Comparison of ENCODE assay signal across 29 cellular contexts in the genomic region with DNA sequence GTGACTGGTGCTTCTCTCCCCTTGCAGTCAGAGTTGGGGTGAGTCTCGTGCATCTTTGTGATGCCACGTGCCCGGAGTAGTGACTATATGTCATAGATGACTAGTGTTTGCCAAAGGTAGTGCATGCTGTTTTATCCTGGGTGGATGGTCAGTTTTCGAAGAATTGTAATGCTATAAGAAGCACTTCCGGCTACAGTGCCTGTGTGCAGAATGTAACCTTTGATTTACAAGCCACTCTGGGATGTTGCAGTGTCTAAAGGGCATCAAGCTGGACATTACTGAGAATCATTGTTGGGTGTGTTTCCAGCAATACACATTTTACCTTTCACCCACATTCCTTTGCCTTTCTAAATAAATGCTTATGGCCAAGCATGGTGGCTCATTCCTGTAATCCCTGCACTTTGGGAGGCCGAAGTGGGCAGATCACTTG. TPM values are rescaled to one million over a fixed set of nuclear protein-coding genes. Genes with fewer than 3 reads are reported as not detected.
DNase-seq lines count a peak whose midpoint lies in the region; ATAC-seq, FAIRE-seq and TF ChIP-seq lines count a peak whose summit lies in the region.
"Had no signal": no experiment of that assay in that cellular context is flagged by ENCODE, and none has a peak within 500 bp of the region (broad histone marks: within the 10 kb centered on the region; RNA-seq: fewer than 3 reads in every experiment).

No MANE protein-coding gene starts in this region.

- no peak for TF ChIP-seq CTCF in brain (conservative IDR thresholded peaks at IDR 0.05)
- no peak for TF ChIP-seq CTCF in HepG2 (CRISPR knock-in tag; IDR thresholded peaks at IDR 0.05)
- TF ChIP-seq CTCF in left ventricle myocardium inferior (IDR thresholded peaks at IDR 0.05; ENCODE audit: borderline replicate concordance), result no peak

- peaks cover 4% of the 10 kb centered on the region for H4K20me1 ChIP-seq in HepG2 (ENCODE audit: insufficient read depth, low read length)

- H3K9ac ChIP-seq in HepG2 (ENCODE audit: insufficient read depth, low read depth, low read length), result no peak overlapping the region

- H3K36me3 ChIP-seq in HepG2 (replicated peaks in 1 of 2; ENCODE audit: control insufficient read depth in 1 of 2, insufficient read depth in 2 of 2, low read length in 2 of 2) (peaks cover 17 to 58% of the 10 kb centered on the region in 2 experiments), left ventricle myocardium inferior (peaks cover 45% of the 10 kb centered on the region)

- CTCF ChIA-PET in HepG2 (lab: Yijun Ruan, JAX; ENCODE audit: low intra/inter-chr PET ratio, low total read pairs), result no interaction called here

- ATAC-seq in HepG2 (peak; percentile 74), GM21723 (IDR thresholded peaks at IDR 0.05; ENCODE audit: unreplicated experiment) (no peak)
- ATAC-seq: activated CD4-positive, CD25-positive, alpha-beta regulatory T cell treated with anti-CD3 and anti-CD28 coated beads, Interleukin-2, amount 50 U/mL, for 24 hours; activated T-cell treated with anti-CD3 and anti-CD28 coated beads, Interleukin-2, amount 50 U/mL, for 72 hours; gastrocnemius medialis; K562; left lung; Right ventricle myocardium inferior had no signal

- H3K4me1 Mint-ChIP-seq in brain, result peaks cover 71% of the 10 kb centered on the region

- H2AFZ ChIP-seq in HepG2 (ENCODE audit: low read length), result no peak overlapping the region

- H3K36me3 Mint-ChIP-seq in brain, result peaks cover 62% of the 10 kb centered on the region
- H3K36me3 Mint-ChIP-seq: natural killer cell treated with Interleukin-12 subunit alpha and Interleukin-12 subunit beta and Interleukin-15 and Interleukin-18, amount 100 ng/mL, for 72 hours had no signal

- intact Hi-C loops in HepG2 (cut with micrococcal nuclease; ENCODE audit: unreplicated experiment) (no loop called here), left ventricle myocardium inferior (cut with micrococcal nuclease) (no loop called here)

- peak overlapping the region; percentile 53 for H3K4me2 ChIP-seq in HepG2 (ENCODE audit: low read depth, low read length)

- no peak overlapping the region for H3K4me3 Mint-ChIP-seq in brain
- H3K4me3 Mint-ChIP-seq: activated CD4-positive, alpha-beta memory T cell treated with anti-CD3 and anti-CD28 coated beads for 36 hours; activated T-cell treated with anti-CD3 and anti-CD28 coated beads, Interleukin-2, amount 50 U/mL, for 72 hours; B cell; CD8-positive, alpha-beta memory T cell; natural killer cell treated with Interleukin-12 subunit alpha and Interleukin-12 subunit beta and Interleukin-15 and Interleukin-18, amount 100 ng/mL, for 72 hours had no signal

- DNase-seq in HuH-7 (ENCODE audit: low spot score), result peak; percentile 85
- DNase-seq in HepG2 (ENCODE audit: low spot score), result peak; percentile 84
- no peak for DNase-seq in left ventricle myocardium inferior
- DNase-seq in GDM1 (lab: John Stamatoyannopoulos, UW), result no peak
- DNase-seq: activated CD4-positive, alpha-beta memory T cell treated with anti-CD3 and anti-CD28 coated beads for 36 hours; activated naive CD4-positive, alpha-beta T cell; activated T-cell treated with anti-CD3 and anti-CD28 coated beads, Interleukin-2, amount 50 U/mL, for 72 hours; CD8-positive, alpha-beta memory T cell; DMS153; gastrocnemius medialis; hippocampal formation; left lung; NCI-H1092 treated with DMSO at 0.1 percent for 48 hours; NCI-H1694 treated with DMSO at 0.1 percent for 48 hours; NK-92 treated with Interleukin-12 subunit alpha and Interleukin-12 subunit beta, amount 100 ng/mL, for 24 hours; stimulated activated naive CD4-positive, alpha-beta T cell treated with Interleukin-2 at 50 U/mL for 16 hours; T-helper 2 cell; testis had no signal

- POLR2A ChIA-PET in HepG2 (lab: Yijun Ruan, JAX), result interaction anchor here (1.4 to 3.8 kb wide), 2 partner anchors 9 to 32 kb away, joined by 3 to 15 read pairs; no protein-coding TSS in a partner anchor

- TF ChIP-seq EP300 in HepG2 (IDR thresholded peaks at IDR 0.05; ENCODE audit: low read depth in 2 of 2, low read length in 2 of 2) (no peak), HepG2 (CRISPR knock-in tag; IDR thresholded peaks at IDR 0.05; ENCODE audit: borderline replicate concordance) (no peak)

- H3K27me3 ChIP-seq in HepG2 (ENCODE audit: control insufficient read depth in 1 of 2, insufficient read depth in 2 of 2, low read length in 2 of 2) (no peaks in the 10 kb centered on the region), left ventricle myocardium inferior (ENCODE audit: low read depth) (no peaks in the 10 kb centered on the region)
- H3K27me3 ChIP-seq: gastrocnemius medialis, left lung, testis had no signal

- H3K9me3 Mint-ChIP-seq in brain, result no peaks in the 10 kb centered on the region
- H3K9me3 Mint-ChIP-seq: activated CD4-positive, alpha-beta memory T cell treated with anti-CD3 and anti-CD28 coated beads for 36 hours; activated T-cell treated with anti-CD3 and anti-CD28 coated beads, Interleukin-2, amount 50 U/mL, for 72 hours; CD8-positive, alpha-beta memory T cell; natural killer cell treated with Interleukin-12 subunit alpha and Interleukin-12 subunit beta and Interleukin-15 and Interleukin-18, amount 100 ng/mL, for 72 hours had no signal

- H3K27ac ChIP-seq in HepG2 (ENCODE audit: extremely low read length, insufficient read depth, low read length) (peak overlapping the region; percentile 65), temporal lobe (ENCODE audit: low read depth, low read length) (peak overlapping the region; percentile 33), left ventricle myocardium inferior (replicated peaks) (no peak overlapping the region)
- H3K27ac ChIP-seq: gastrocnemius medialis, left lung, testis had no signal

- FAIRE-seq in HepG2 (lab: Jason Lieb, UNC), result peak; percentile 68
- FAIRE-seq: GM12891, H1, K562, urothelium cell line had no signal

- peaks cover 45% of the 10 kb centered on the region for H3K79me2 ChIP-seq in HepG2 (ENCODE audit: insufficient read depth, low read length)

- BruUV-seq in HepG2 (replicated peaks; lab: Mats Ljungman, UMichigan), result no TSS peak

- WGBS in HepG2 (ENCODE audit: low lambda C conversion rate), result 53% methylated on average over 5 of the region's 6 CpGs

- no peak for TF ChIP-seq POLR2A in HepG2 (IDR thresholded peaks at IDR 0.05; ENCODE audit: insufficient read depth in 1 of 2, low read depth in 2 of 2, low read length in 2 of 2)

- peaks cover 58% of the 10 kb centered on the region for H3K4me1 ChIP-seq in HepG2 (ENCODE audit: insufficient read depth, low read length)
- H3K4me1 ChIP-seq in left ventricle myocardium inferior, result peaks cover 20% of the 10 kb centered on the region

- H3K4me3 ChIP-seq in HepG2 (replicated peaks in 1 of 3; ENCODE audit: insufficient read depth in 1 of 3, low read depth in 2 of 3, low read length in 3 of 3), result peak overlapping the region in 1 of 3 experiments; percentile 6; a peak in 1 of 6 replicates
- no peak overlapping the region for H3K4me3 ChIP-seq in left ventricle myocardium inferior
- H3K4me3 ChIP-seq: gastrocnemius medialis, K562, left lung, testis had no signal

- H3K9me3 ChIP-seq in HepG2 (ENCODE audit: low read length) (no peaks in the 10 kb centered on the region), left ventricle myocardium inferior (replicated peaks) (no peaks in the 10 kb centered on the region)
- H3K9me3 ChIP-seq: gastrocnemius medialis, left lung, testis had no signal

- TF ChIP-seq RAD21 in HepG2 (CRISPR knock-in tag; IDR thresholded peaks at IDR 0.05), result no peak

- peaks cover 3% of the 10 kb centered on the region for H3K27me3 Mint-ChIP-seq in brain
- H3K27me3 Mint-ChIP-seq: activated CD4-positive, alpha-beta memory T cell treated with anti-CD3 and anti-CD28 coated beads for 36 hours; natural killer cell treated with Interleukin-12 subunit alpha and Interleukin-12 subunit beta and Interleukin-15 and Interleukin-18, amount 100 ng/mL, for 72 hours had no signal

- in situ Hi-C loops in HepG2 (cut with HindIII; ENCODE audit: extremely low pct_ligation_motif_present, low pct_unique_long_range_greater_than_20kb), result no loop called here

- H3K27ac Mint-ChIP-seq in brain, result peak overlapping the region in 3 of 5 experiments; percentile 30 to 80 (median 80)
- H3K27ac Mint-ChIP-seq: activated CD4-positive, alpha-beta memory T cell treated with anti-CD3 and anti-CD28 coated beads for 36 hours; activated T-cell treated with anti-CD3 and anti-CD28 coated beads, Interleukin-2, amount 50 U/mL, for 72 hours; B cell; natural killer cell treated with Interleukin-12 subunit alpha and Interleukin-12 subunit beta and Interleukin-15 and Interleukin-18, amount 100 ng/mL, for 72 hours had no signal

RNA-seq across cellular contexts. Expression of a gene that starts 16.7 kb away (rescaled TPM):
- 42.1 TPM for polyA plus RNA-seq in brain (ENCODE audit: insufficient read depth, low read depth, low replicate concordance)
- total RNA-seq in HepG2 (2016; rRNA removed; fragmentation: Illumina TruSeq; extraction: Trizol), result 26.0 and 30.1 TPM in 2 replicates
- 52.4 and 56.2 TPM in 2 replicates for total RNA-seq in HepG2 (2016; cell fraction: cytosol; rRNA removed; fragmentation: Illumina TruSeq; extraction: Trizol; ENCODE audit: low read depth)
- 22.0 and 29.4 TPM in 2 replicates for total RNA-seq in HepG2 (2016; cell fraction: insoluble cytoplasmic fraction; rRNA removed; fragmentation: Illumina TruSeq; extraction: Trizol)
- 19.7 and 20.0 TPM in 2 replicates for total RNA-seq in HepG2 (2016; cell fraction: membrane; rRNA removed; fragmentation: Illumina TruSeq; extraction: Trizol)
- total RNA-seq in HepG2 (2016; cell fraction: nucleus; rRNA removed; fragmentation: Illumina TruSeq; extraction: Trizol), result 43.3 and 49.2 TPM in 2 replicates
- 10.7 and 12.1 TPM in 2 replicates for polyA plus RNA-seq in HepG2 (2011; rRNA removed)
- 9.2 and 11.3 TPM in 2 replicates for polyA plus RNA-seq in HepG2 (2011; cell fraction: cytosol; rRNA removed)
- 13.9 and 18.7 TPM in 2 replicates for polyA plus RNA-seq in HepG2 (2011; cell fraction: nucleus; rRNA removed)
- 10.0 and 10.4 TPM in 2 replicates for polyA plus RNA-seq in HepG2 (2012)
- polyA plus RNA-seq in HepG2 (2016; cell fraction: cytosol; fragmentation: Illumina TruSeq; extraction: Trizol; ENCODE audit: low read depth), result 2.4 and 3.2 TPM in 2 replicates
- 20.2 and 24.6 TPM in 2 replicates for polyA plus RNA-seq in HepG2 (2016; cell fraction: insoluble cytoplasmic fraction; fragmentation: Illumina TruSeq; extraction: Trizol; ENCODE audit: low read depth)
- polyA plus RNA-seq in HepG2 (2016; cell fraction: membrane; fragmentation: Illumina TruSeq; extraction: Trizol; ENCODE audit: low read depth), result 7.4 and 7.6 TPM in 2 replicates
- polyA plus RNA-seq in HepG2 (2016; cell fraction: nucleus; fragmentation: Illumina TruSeq; extraction: Trizol; ENCODE audit: insufficient read depth, low read depth), result 22.4 and 30.0 TPM in 2 replicates
- 1.4 and 38.6 TPM in 2 replicates for polyA minus RNA-seq in HepG2 (2011; rRNA and poly(A)+ RNA removed; ENCODE audit: low replicate concordance)
- polyA minus RNA-seq in HepG2 (2011; cell fraction: cytosol; rRNA and poly(A)+ RNA removed), result 10.4 and 11.3 TPM in 2 replicates
- 43.9 and 48.9 TPM in 2 replicates for polyA minus RNA-seq in HepG2 (2011; cell fraction: nucleus; rRNA and poly(A)+ RNA removed)
- 29.7 TPM for total RNA-seq in temporal lobe
- total RNA-seq in left ventricle myocardium inferior, result 11.2 TPM
- total RNA-seq: K562 had no signal
- polyA plus RNA-seq: K562 had no signal

Comparison
In these comparisons a context has a peak if more than half of its experiments do, and no peak if none do; other contexts are left out.
1. DNase-seq: peak in HuH-7 (single experiment) and HepG2 (single experiment); none in left ventricle myocardium inferior (single experiment) and GDM1 (single experiment).